In genomic region chr11:85517272-85517671, GRCh38 we compare ENCODE assay signal across 24 cellular contexts.
"Had no signal": no experiment of that assay in that cellular context is flagged by ENCODE, and none has a peak within 500 bp of the region (broad histone marks: within the 10 kb centered on the region; RNA-seq: fewer than 3 reads in every experiment).

No MANE protein-coding gene starts in this region.

- FAIRE-seq: astrocyte, islet of Langerhans, TTC549 had no signal

- H3K36me3 Mint-ChIP-seq: type B pancreatic cell had no signal

- DNase-seq: activated CD4-positive, alpha-beta memory T cell treated with anti-CD3 and anti-CD28 coated beads, Interleukin-2, amount 10 ng/mL, durations not matched to agents 7 days and 5 days; activated CD4-positive, alpha-beta T cell treated with anti-CD3 and anti-CD28 coated beads for 1 hour; activated CD4-positive, alpha-beta T cell treated with anti-CD3 and anti-CD28 coated beads, Interleukin-2, amount 10 ng/mL, durations not matched to agents 7 days and 5 days; activated gamma-delta T cell treated with Interleukin-2 at 50 U/mL for 16 hours; activated naive CD4-positive, alpha-beta T cell treated with anti-CD3 and anti-CD28 coated beads, Interleukin-2, amount 50 U/mL, for 16 hours; activated T-cell treated with anti-CD3 and anti-CD28 coated beads, Interleukin-2, amount 50 U/mL, for 4 hours; amniotic stem cell; brain microvascular endothelial cell; dorsolateral prefrontal cortex; effector memory CD4-positive, alpha-beta T cell; gastrocnemius medialis; glutamatergic neuron; left ventricle myocardium inferior; nephron progenitor cell; right lobe of liver; stimulated activated CD4-positive, alpha-beta T cell treated with anti-CD3 and anti-CD28 coated beads, Interleukin-4, amount 100 ng/mL, for 1 hour; uterus had no signal

- H3K9me3 Mint-ChIP-seq: type B pancreatic cell had no signal

- H3K27me3 Mint-ChIP-seq: activated CD4-positive, alpha-beta memory T cell treated with anti-CD3 and anti-CD28 coated beads, Interleukin-2, amount 10 ng/mL, durations not matched to agents 7 days and 5 days; activated CD4-positive, alpha-beta T cell treated with anti-CD3 and anti-CD28 coated beads, Interleukin-2, amount 10 ng/mL, durations not matched to agents 7 days and 5 days; activated T-helper 17 cell treated with anti-CD3 and anti-CD28 coated beads, Interleukin-2, amount 50 U/mL, for 72 hours; stimulated activated naive CD8-positive, alpha-beta T cell treated with anti-CD3 and anti-CD28 coated beads, Interleukin-15, Interleukin-2, amounts not matched to agents 100 ng/mL and 50 ng/mL, for 24 hours; type B pancreatic cell had no signal

- H3K4me1 Mint-ChIP-seq: activated CD4-positive, alpha-beta memory T cell treated with anti-CD3 and anti-CD28 coated beads, Interleukin-2, amount 10 ng/mL, durations not matched to agents 7 days and 5 days; activated CD4-positive, alpha-beta T cell treated with anti-CD3 and anti-CD28 coated beads, Interleukin-2, amount 10 ng/mL, durations not matched to agents 7 days and 5 days; activated T-helper 17 cell treated with anti-CD3 and anti-CD28 coated beads, Interleukin-2, amount 50 U/mL, for 72 hours; nephron progenitor cell had no signal

- H3K27ac Mint-ChIP-seq: activated CD4-positive, alpha-beta memory T cell treated with anti-CD3 and anti-CD28 coated beads, Interleukin-2, amount 10 ng/mL, durations not matched to agents 7 days and 5 days; activated CD4-positive, alpha-beta T cell treated with anti-CD3 and anti-CD28 coated beads, Interleukin-2, amount 10 ng/mL, durations not matched to agents 7 days and 5 days; activated T-helper 17 cell treated with anti-CD3 and anti-CD28 coated beads, Interleukin-2, amount 50 U/mL, for 72 hours; nephron progenitor cell; stimulated activated naive CD8-positive, alpha-beta T cell treated with anti-CD3 and anti-CD28 coated beads, Interleukin-15, Interleukin-2, amounts not matched to agents 100 ng/mL and 50 ng/mL, for 24 hours; type B pancreatic cell; WTC11 had no signal

- ATAC-seq: activated T-cell treated with anti-CD3 and anti-CD28 coated beads, Interleukin-2, amount 50 U/mL, for 4 hours; activated T-helper 17 cell treated with anti-CD3 and anti-CD28 coated beads, Interleukin-2, amount 50 U/mL, for 72 hours; gastrocnemius medialis; right lobe of liver; WTC11 had no signal

- H3K4me3 Mint-ChIP-seq: activated CD4-positive, alpha-beta memory T cell treated with anti-CD3 and anti-CD28 coated beads, Interleukin-2, amount 10 ng/mL, durations not matched to agents 7 days and 5 days; activated CD4-positive, alpha-beta T cell treated with anti-CD3 and anti-CD28 coated beads, Interleukin-2, amount 10 ng/mL, durations not matched to agents 7 days and 5 days; activated T-cell treated with anti-CD3 and anti-CD28 coated beads, Interleukin-2, amount 50 U/mL, for 4 hours; activated T-helper 17 cell treated with anti-CD3 and anti-CD28 coated beads, Interleukin-2, amount 50 U/mL, for 72 hours; nephron progenitor cell; stimulated activated naive CD8-positive, alpha-beta T cell treated with anti-CD3 and anti-CD28 coated beads, Interleukin-15, Interleukin-2, amounts not matched to agents 100 ng/mL and 50 ng/mL, for 24 hours; type B pancreatic cell; WTC11 had no signal
